21 cellular contexts compared by ENCODE assay signal in the genomic region with DNA sequence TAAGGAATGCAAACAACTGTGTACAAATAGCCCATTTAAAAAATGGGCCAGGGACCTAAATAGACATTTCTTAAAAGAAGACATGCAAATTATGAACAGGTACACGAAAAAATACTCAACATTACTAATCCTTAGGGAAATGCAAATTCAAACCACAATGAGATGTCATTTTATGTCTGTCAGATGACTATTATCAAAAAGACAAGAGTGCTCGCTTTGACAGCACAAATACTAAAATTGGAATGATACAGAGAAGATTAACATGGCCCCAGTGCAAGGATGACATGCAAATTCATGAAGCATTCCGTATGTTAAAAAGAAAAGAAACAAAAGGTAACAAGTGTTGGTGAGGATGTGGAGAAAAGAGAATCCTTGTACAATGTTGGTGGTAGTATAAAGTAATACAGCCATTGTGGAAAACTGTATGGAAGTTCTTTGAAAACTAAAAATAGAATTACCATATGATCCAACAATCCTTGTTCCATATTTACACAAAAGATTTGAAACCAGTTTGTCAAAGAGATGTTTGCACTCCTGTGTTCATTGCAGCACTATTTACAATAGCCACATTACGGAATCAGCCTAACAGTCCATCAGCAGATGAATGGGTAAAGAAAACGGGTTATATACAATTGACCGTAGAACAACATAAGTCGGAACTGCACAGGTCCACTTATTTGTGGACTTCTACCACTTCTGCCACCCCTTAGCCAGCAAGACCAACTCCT. TPM values are rescaled to one million over a fixed set of nuclear protein-coding genes. Genes with fewer than 3 reads are reported as not detected.
DNase-seq lines count a peak whose midpoint lies in the region; TF ChIP-seq lines count a peak whose summit lies in the region.
"Had no signal": no experiment of that assay in that cellular context is flagged by ENCODE, and none has a peak within 500 bp of the region (broad histone marks: within the 10 kb centered on the region; RNA-seq: fewer than 3 reads in every experiment).

No MANE protein-coding gene starts in this region.

- H3K4me2 ChIP-seq in DOHH2 (ENCODE audit: low read length) (peak overlapping the region; percentile 33), neural cell (ENCODE audit: low read length) (no peak overlapping the region)
- H3K4me2 ChIP-seq: SK-N-SH had no signal

- no peak for TF ChIP-seq RAD21 in neural cell (conservative IDR thresholded peaks at IDR 0.05)

- H3K9me2 ChIP-seq in DOHH2 (replicated peaks; ENCODE audit: control insufficient read depth, low read length) (no peaks in the 10 kb centered on the region), neural cell (ENCODE audit: insufficient read depth, low read length) (no peaks in the 10 kb centered on the region)
- H3K9me2 ChIP-seq: SK-N-SH had no signal

- 83% methylated on average over 7 of the region's 7 CpGs for WGBS in suprapubic skin

- peak overlapping the region; percentile 59 for H3K27ac ChIP-seq in DOHH2 (ENCODE audit: low read depth, low read length)
- peak overlapping the region; percentile 9 for H3K27ac ChIP-seq in neural cell (ENCODE audit: low read length)
- no peak overlapping the region for H3K27ac ChIP-seq in suprapubic skin
- H3K27ac ChIP-seq: RWPE1 had no signal

- no peak for TF ChIP-seq CTCF in DOHH2 (IDR thresholded peaks at IDR 0.05; ENCODE audit: low read depth, low read length, poor library complexity, severe bottlenecking)
- TF ChIP-seq CTCF in neural cell (IDR thresholded peaks at IDR 0.05; ENCODE audit: poor library complexity, severe bottlenecking), result no peak
- TF ChIP-seq CTCF in suprapubic skin (IDR thresholded peaks at IDR 0.05), result no peak

- H2AFZ ChIP-seq in neural cell (ENCODE audit: low read depth, low read length), result no peak overlapping the region

- peak; percentile 4 for DNase-seq in NCI-H510A treated with DMSO at 0.1 percent for 48 hours (lab: John Stamatoyannopoulos, UW)
- no peak for DNase-seq in NCI-H510A (lab: John Stamatoyannopoulos, UW)
- DNase-seq in NCI-H526 (lab: John Stamatoyannopoulos, UW), result peak; percentile 58 to 63
- DNase-seq in medulla oblongata (ENCODE audit: extremely low spot score), result no peak
- no peak for DNase-seq in glomerular visceral epithelial cell (ENCODE audit: extremely low spot score)
- no peak for DNase-seq in suprapubic skin (ENCODE audit: low spot score in 2 of 2)
- DNase-seq: Calu3, EL, GDM1, GOT3, HCEC 1CT, KBM-7, MM.1S, NCI-H2029, SHP77, SK-N-SH, SW 1271 had no signal

- TF ChIP-seq EP300 in neural cell (conservative IDR thresholded peaks at IDR 0.05; ENCODE audit: poor library complexity, severe bottlenecking) (peak; percentile 83), suprapubic skin (IDR thresholded peaks at IDR 0.05) (no peak)

- H3K4me3 ChIP-seq in DOHH2 (ENCODE audit: low read length), result no peak overlapping the region
- no peak overlapping the region for H3K4me3 ChIP-seq in neural cell (ENCODE audit: low read length)
- H3K4me3 ChIP-seq in suprapubic skin, result no peak overlapping the region
- H3K4me3 ChIP-seq: GM12878 had no signal

- no peak for TF ChIP-seq POLR2A in suprapubic skin (IDR thresholded peaks at IDR 0.05)

- H3K9ac ChIP-seq in neural cell (ENCODE audit: low read length), result no peak overlapping the region
- H3K9ac ChIP-seq: SK-N-SH had no signal

- no peaks in the 10 kb centered on the region; the same call in 1 of the 2 replicates for H3K27me3 ChIP-seq in DOHH2 (ENCODE audit: control insufficient read depth, low read length)
- no peaks in the 10 kb centered on the region for H3K27me3 ChIP-seq in neural cell (ENCODE audit: insufficient read depth, low read depth, low read length)
- peaks cover 2% of the 10 kb centered on the region for H3K27me3 ChIP-seq in suprapubic skin

- H3K4me1 ChIP-seq in DOHH2 (ENCODE audit: control insufficient read depth, low read length), result peaks cover 66% of the 10 kb centered on the region
- H3K4me1 ChIP-seq in suprapubic skin, result no peaks in the 10 kb centered on the region

- peaks cover 4% of the 10 kb centered on the region; the same call in 1 of the 2 replicates for H3K36me3 ChIP-seq in DOHH2 (ENCODE audit: control insufficient read depth, low read length)
- no peaks in the 10 kb centered on the region for H3K36me3 ChIP-seq in neural cell (ENCODE audit: insufficient read depth, low read length)
- no peaks in the 10 kb centered on the region for H3K36me3 ChIP-seq in suprapubic skin

- no peaks in the 10 kb centered on the region for H4K20me1 ChIP-seq in DOHH2 (ENCODE audit: control insufficient read depth, insufficient read depth, low read depth, low read length)
- no peaks in the 10 kb centered on the region for H4K20me1 ChIP-seq in neural cell (ENCODE audit: insufficient read depth)

- peaks cover 4% of the 10 kb centered on the region for H3F3A ChIP-seq in DOHH2 (ENCODE audit: control insufficient read depth, insufficient read depth)
- no peaks in the 10 kb centered on the region for H3F3A ChIP-seq in neural cell (ENCODE audit: insufficient read depth, low read length, poor library complexity, severe bottlenecking)

- H3K9me3 ChIP-seq in DOHH2 (ENCODE audit: control insufficient read depth, insufficient read depth, low read length) (no peaks in the 10 kb centered on the region), neural cell (ENCODE audit: low read length) (no peaks in the 10 kb centered on the region), suprapubic skin (no peaks in the 10 kb centered on the region)
- H3K9me3 ChIP-seq: SK-N-SH had no signal

- H3K79me2 ChIP-seq in DOHH2 (ENCODE audit: control insufficient read depth, low read length) (no peaks in the 10 kb centered on the region), neural cell (replicated peaks; ENCODE audit: insufficient read depth, low read length) (no peaks in the 10 kb centered on the region)

TF ChIP-seq in neural cell, 6 proteins besides CTCF, POLR2A, EP300 and RAD21:
- no peak for TF ChIP-seq MXI1 (conservative IDR thresholded peaks at IDR 0.05; ENCODE audit: poor library complexity, severe bottlenecking)
- TF ChIP-seq, protein P1, sequence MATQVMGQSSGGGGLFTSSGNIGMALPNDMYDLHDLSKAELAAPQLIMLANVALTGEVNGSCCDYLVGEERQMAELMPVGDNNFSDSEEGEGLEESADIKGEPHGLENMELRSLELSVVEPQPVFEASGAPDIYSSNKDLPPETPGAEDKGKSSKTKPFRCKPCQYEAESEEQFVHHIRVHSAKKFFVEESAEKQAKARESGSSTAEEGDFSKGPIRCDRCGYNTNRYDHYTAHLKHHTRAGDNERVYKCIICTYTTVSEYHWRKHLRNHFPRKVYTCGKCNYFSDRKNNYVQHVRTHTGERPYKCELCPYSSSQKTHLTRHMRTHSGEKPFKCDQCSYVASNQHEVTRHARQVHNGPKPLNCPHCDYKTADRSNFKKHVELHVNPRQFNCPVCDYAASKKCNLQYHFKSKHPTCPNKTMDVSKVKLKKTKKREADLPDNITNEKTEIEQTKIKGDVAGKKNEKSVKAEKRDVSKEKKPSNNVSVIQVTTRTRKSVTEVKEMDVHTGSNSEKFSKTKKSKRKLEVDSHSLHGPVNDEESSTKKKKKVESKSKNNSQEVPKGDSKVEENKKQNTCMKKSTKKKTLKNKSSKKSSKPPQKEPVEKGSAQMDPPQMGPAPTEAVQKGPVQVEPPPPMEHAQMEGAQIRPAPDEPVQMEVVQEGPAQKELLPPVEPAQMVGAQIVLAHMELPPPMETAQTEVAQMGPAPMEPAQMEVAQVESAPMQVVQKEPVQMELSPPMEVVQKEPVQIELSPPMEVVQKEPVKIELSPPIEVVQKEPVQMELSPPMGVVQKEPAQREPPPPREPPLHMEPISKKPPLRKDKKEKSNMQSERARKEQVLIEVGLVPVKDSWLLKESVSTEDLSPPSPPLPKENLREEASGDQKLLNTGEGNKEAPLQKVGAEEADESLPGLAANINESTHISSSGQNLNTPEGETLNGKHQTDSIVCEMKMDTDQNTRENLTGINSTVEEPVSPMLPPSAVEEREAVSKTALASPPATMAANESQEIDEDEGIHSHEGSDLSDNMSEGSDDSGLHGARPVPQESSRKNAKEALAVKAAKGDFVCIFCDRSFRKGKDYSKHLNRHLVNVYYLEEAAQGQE (IDR thresholded peaks at IDR 0.05; ENCODE audit: borderline replicate concordance), result no peak
- TF ChIP-seq TAF1 (IDR thresholded peaks at IDR 0.05; ENCODE audit: low read depth), result no peak
- peak; percentile 63 for TF ChIP-seq POLR2AphosphoS5 (IDR thresholded peaks at IDR 0.05)
- no peak for TF ChIP-seq SMC3 (conservative IDR thresholded peaks at IDR 0.05; ENCODE audit: poor library complexity)
- no peak for TF ChIP-seq EZH2 (IDR thresholded peaks at IDR 0.05; ENCODE audit: borderline replicate concordance, insufficient read depth, low read length, poor library complexity, severe bottlenecking)

RNA-seq across cellular contexts. Expression of a gene that starts 47.2 kb away (rescaled TPM):
- polyA plus RNA-seq in neural cell, result 7.7 and 10.8 TPM in 2 replicates
- polyA minus RNA-seq in neural cell, result 16.3 and 22.1 TPM in 2 replicates
- under 1 TPM in 1 of 4 donors, not detected in 3; 0.87 TPM for total RNA-seq in suprapubic skin
- total RNA-seq: GM12878 had no signal
- polyA plus RNA-seq: SK-N-SH had no signal

Comparison
In these comparisons a context has a peak if more than half of its experiments do, and no peak if none do; other contexts are left out.
1. DNase-seq: peak in NCI-H510A treated with DMSO at 0.1 percent for 48 hours (single experiment) and NCI-H526 (2 of 2); none in NCI-H510A (single experiment), medulla oblongata (single experiment), glomerular visceral epithelial cell (single experiment) and suprapubic skin (0 of 2).